1 cellular context compared by ENCODE assay signal in genomic region chr6:27228963-27229477, GRCh38.
TF ChIP-seq lines count a peak whose summit lies in the region.

No MANE protein-coding gene starts in this region.

TF ChIP-seq in HepG2, 621 proteins besides CTCF, POLR2A, EP300 and RAD21:
- TF ChIP-seq ISX (CRISPR knock-in tag; conservative IDR thresholded peaks at IDR 0.05) (no peak), NR0B2 (CRISPR knock-in tag; IDR thresholded peaks at IDR 0.05) (no peak), ZNF512 (CRISPR knock-in tag; IDR thresholded peaks at IDR 0.05) (no peak), ZNF772 (CRISPR knock-in tag; IDR thresholded peaks at IDR 0.05) (no peak), PAX8 (CRISPR knock-in tag; IDR thresholded peaks at IDR 0.05; ENCODE audit: borderline replicate concordance) (no peak), CSRNP2 (CRISPR knock-in tag; conservative IDR thresholded peaks at IDR 0.05; ENCODE audit: low read depth) (no peak), MBD4 (IDR thresholded peaks at IDR 0.05; ENCODE audit: borderline replicate concordance, low read length) (no peak), TOPORS (CRISPR knock-in tag; IDR thresholded peaks at IDR 0.05) (no peak)
